Comparison of ENCODE assay signal across 13 cellular contexts in genomic region chr11:78318733-78319132, GRCh38.
DNase-seq lines count a peak whose midpoint lies in the region; ATAC-seq and TF ChIP-seq lines count a peak whose summit lies in the region.
"Had no signal": no experiment of that assay in that cellular context is flagged by ENCODE, and none has a peak within 500 bp of the region (broad histone marks: within the 10 kb centered on the region; RNA-seq: fewer than 3 reads in every experiment).

No MANE protein-coding gene starts in this region.

- H3K9me3 Mint-ChIP-seq in natural killer cell treated with Interleukin-12 subunit alpha and Interleukin-12 subunit beta and Interleukin-15 and Interleukin-18, amount 100 ng/mL, for 72 hours: no peaks in the 10 kb centered on the region

- peaks cover 100% of the 10 kb centered on the region for H3K79me2 ChIP-seq in DND-41 (ENCODE audit: insufficient read depth, low read length)

- no peak overlapping the region for H3K27ac Mint-ChIP-seq in natural killer cell treated with Interleukin-12 subunit alpha and Interleukin-12 subunit beta and Interleukin-15 and Interleukin-18, amount 100 ng/mL, for 72 hours

- H2AFZ ChIP-seq in DND-41 (ENCODE audit: low read depth, low read length): no peak overlapping the region

- H3K27me3 ChIP-seq in DND-41 (ENCODE audit: insufficient read depth, low read length, poor library complexity): no peaks in the 10 kb centered on the region

- H3K4me1 ChIP-seq in DND-41 (ENCODE audit: insufficient read depth, low read length): peaks cover 87% of the 10 kb centered on the region

- H3K9me3 ChIP-seq in DND-41 (ENCODE audit: insufficient read depth, low read length, severe bottlenecking): no peaks in the 10 kb centered on the region

- no peaks in the 10 kb centered on the region for H3K4me1 Mint-ChIP-seq in natural killer cell treated with Interleukin-12 subunit alpha and Interleukin-12 subunit beta and Interleukin-15 and Interleukin-18, amount 100 ng/mL, for 72 hours (ENCODE audit: low read depth in 2 of 2)

- peaks cover 6 to 8% of the 10 kb centered on the region in 2 donors for H3K27me3 Mint-ChIP-seq in natural killer cell treated with Interleukin-12 subunit alpha and Interleukin-12 subunit beta and Interleukin-15 and Interleukin-18, amount 100 ng/mL, for 72 hours

- no peak for DNase-seq in DND-41
- peak; percentile 51 for DNase-seq in RPMI7951 (ENCODE audit: low read depth)
- DNase-seq in foreskin melanocyte: peak; percentile 94
- peak; percentile 96 for DNase-seq in putamen (ENCODE audit: low spot score)
- DNase-seq in kidney tubule cell (ENCODE audit: low spot score): no peak
- DNase-seq in natural killer cell treated with Interleukin-12 subunit alpha and Interleukin-12 subunit beta and Interleukin-15 and Interleukin-18, amount 100 ng/mL, for 72 hours (ENCODE audit: low spot score): no peak
- DNase-seq in NCI-H446 (lab: John Stamatoyannopoulos, UW): no peak
- DNase-seq: activated naive CD4-positive, alpha-beta T cell treated with Interleukin-2 at 50 U/mL for 16 hours; KBM-7; NCI-H226; right cardiac atrium; SHP77 had no signal

- H3K9ac ChIP-seq in DND-41 (ENCODE audit: low read depth, low read length): no peak overlapping the region; the same call in 1 of the 2 replicates

- ATAC-seq in DND-41 (ENCODE audit: insufficient read depth, low read depth) (peak; percentile 41; the same call in 1 of the 3 replicates), HG03432 (IDR thresholded peaks at IDR 0.05; ENCODE audit: unreplicated experiment) (no peak)
- ATAC-seq in natural killer cell treated with Interleukin-12 subunit alpha and Interleukin-12 subunit beta and Interleukin-15 and Interleukin-18, amount 100 ng/mL, for 72 hours: no peak

- no peak overlapping the region for H3K4me2 ChIP-seq in DND-41 (ENCODE audit: insufficient read depth, low read length)

- H3K36me3 Mint-ChIP-seq in natural killer cell treated with Interleukin-12 subunit alpha and Interleukin-12 subunit beta and Interleukin-15 and Interleukin-18, amount 100 ng/mL, for 72 hours: no peaks in the 10 kb centered on the region

- H3K36me3 ChIP-seq in DND-41 (ENCODE audit: insufficient read depth, low read length): peaks cover 22% of the 10 kb centered on the region; the same call in 1 of the 2 replicates

- no peak overlapping the region for H3K4me3 ChIP-seq in DND-41 (ENCODE audit: low read depth in 1 of 2, low read length in 2 of 2)

- peaks cover 47% of the 10 kb centered on the region for H4K20me1 ChIP-seq in DND-41 (ENCODE audit: insufficient read depth, low read length)

- TF ChIP-seq CTCF in DND-41 (IDR thresholded peaks at IDR 0.05; ENCODE audit: borderline replicate concordance, extremely low read depth, low read length, poor library complexity, severe bottlenecking): no peak

- no peak overlapping the region for H3K4me3 Mint-ChIP-seq in natural killer cell treated with Interleukin-12 subunit alpha and Interleukin-12 subunit beta and Interleukin-15 and Interleukin-18, amount 100 ng/mL, for 72 hours

- H3K27ac ChIP-seq in DND-41 (ENCODE audit: low read length): peak overlapping the region; percentile 57

Comparison
In these comparisons a context has a peak if more than half of its experiments do, and no peak if none do; other contexts are left out.
1. DNase-seq: peak in RPMI7951 (single experiment), foreskin melanocyte (single experiment) and putamen (single experiment); none in DND-41 (single experiment), kidney tubule cell (single experiment), natural killer cell treated with Interleukin-12 subunit alpha and Interleukin-12 subunit beta and Interleukin-15 and Interleukin-18, amount 100 ng/mL, for 72 hours (single experiment) and NCI-H446 (0 of 2).